In the genomic region with DNA sequence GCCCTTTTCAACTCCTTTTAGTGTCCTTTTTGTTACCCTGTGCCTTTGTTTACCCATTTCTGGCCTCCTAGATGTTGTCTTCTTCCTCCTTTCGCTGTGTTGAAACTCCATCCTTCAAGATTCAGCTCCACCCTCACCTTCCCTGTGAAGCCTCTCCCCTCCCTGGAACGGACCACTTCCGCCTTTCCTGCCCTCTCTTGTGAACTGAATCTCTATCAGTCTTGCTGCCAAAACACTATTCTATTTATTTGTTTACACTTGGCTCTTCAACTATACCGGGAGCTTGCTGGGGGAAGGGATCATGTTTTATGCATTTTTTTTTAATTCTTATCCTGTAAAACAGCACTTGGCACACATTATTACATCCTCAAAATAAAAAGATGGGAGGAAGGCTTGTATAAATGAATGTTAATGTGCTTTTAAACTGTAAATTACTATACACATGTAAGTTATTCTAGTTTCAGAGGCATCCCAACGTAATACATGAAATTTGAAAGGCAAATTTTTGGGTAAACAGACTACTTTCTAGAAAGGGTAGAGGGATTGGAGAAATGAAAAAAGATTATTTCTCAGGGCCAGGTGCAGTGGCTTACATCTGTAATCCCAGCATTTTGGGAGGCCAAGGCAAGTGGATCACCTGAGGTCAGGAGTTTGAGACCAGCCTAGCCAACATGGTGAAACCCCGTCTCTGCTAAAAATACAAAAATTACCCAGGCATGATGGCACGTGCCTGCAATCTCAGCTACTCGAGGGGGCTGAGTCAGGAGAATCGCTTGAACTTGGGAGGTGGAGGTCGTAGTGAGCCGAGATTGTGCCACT, we compare ENCODE assay signal across 12 cellular contexts.
DNase-seq lines count a peak whose midpoint lies in the region; ATAC-seq, FAIRE-seq and TF ChIP-seq lines count a peak whose summit lies in the region.
"Had no signal": no experiment of that assay in that cellular context is flagged by ENCODE, and none has a peak within 500 bp of the region (broad histone marks: within the 10 kb centered on the region; RNA-seq: fewer than 3 reads in every experiment).

No MANE protein-coding gene starts in this region.

- no peaks in the 10 kb centered on the region for H4K20me1 ChIP-seq in K562 (replicated peaks; ENCODE audit: control insufficient read depth, insufficient read depth, low read length)
- H4K20me1 ChIP-seq in HepG2 (ENCODE audit: insufficient read depth, low read length): no peaks in the 10 kb centered on the region

- H3K4me3 ChIP-seq in GM08714 (ENCODE audit: low read length) (peak overlapping the region; percentile 22; the same call in 1 of the 2 replicates), K562 (no peak overlapping the region), HepG2 (replicated peaks in 1 of 3; ENCODE audit: insufficient read depth in 1 of 3, low read depth in 2 of 3, low read length in 3 of 3) (no peak overlapping the region)

- H3K36me3 Mint-ChIP-seq in HFFc6 (ENCODE audit: low read depth): no peaks in the 10 kb centered on the region
- H3K36me3 Mint-ChIP-seq: activated naive CD8-positive, alpha-beta T cell treated with anti-CD3 and anti-CD28 coated beads for 36 hours had no signal

- no peak overlapping the region for H3K27ac Mint-ChIP-seq in HFFc6
- H3K27ac Mint-ChIP-seq: activated naive CD8-positive, alpha-beta T cell treated with anti-CD3 and anti-CD28 coated beads for 36 hours had no signal

- H3K4me3 Mint-ChIP-seq in HFFc6: no peak overlapping the region
- H3K4me3 Mint-ChIP-seq: activated naive CD8-positive, alpha-beta T cell treated with anti-CD3 and anti-CD28 coated beads for 36 hours had no signal

- H3K4me1 ChIP-seq in K562 (replicated peaks in 1 of 2; ENCODE audit: control insufficient read depth in 2 of 2, insufficient read depth in 2 of 2, low read length in 2 of 2) (no peaks in the 10 kb centered on the region), HepG2 (ENCODE audit: insufficient read depth, low read length) (no peaks in the 10 kb centered on the region)

- H3K9ac ChIP-seq in K562 (ENCODE audit: insufficient read depth in 1 of 2, low read depth in 2 of 2, low read length in 2 of 2) (no peak overlapping the region), HepG2 (ENCODE audit: insufficient read depth, low read depth, low read length) (no peak overlapping the region)

- ATAC-seq in GM21447 (IDR thresholded peaks at IDR 0.05; ENCODE audit: unreplicated experiment) (peak; percentile 43), HG03175 (IDR thresholded peaks at IDR 0.05; ENCODE audit: unreplicated experiment) (peak; percentile 16), K562 (no peak), HepG2 (no peak)

- H3K4me2 ChIP-seq in K562 (ENCODE audit: insufficient read depth, low read length) (no peak overlapping the region), HepG2 (ENCODE audit: low read depth, low read length) (no peak overlapping the region)

- peaks cover 3% of the 10 kb centered on the region for H3K9me1 ChIP-seq in K562 (ENCODE audit: control insufficient read depth, insufficient read depth, low read length)

- TF ChIP-seq RAD21 in K562 (CRISPR knock-in tag; conservative IDR thresholded peaks at IDR 0.05 in 1 of 2, IDR thresholded peaks at IDR 0.05 in 1 of 2) (no peak), HepG2 (CRISPR knock-in tag; IDR thresholded peaks at IDR 0.05) (no peak)

- H3K36me3 ChIP-seq in K562 (ENCODE audit: control insufficient read depth, insufficient read depth, low read length) (no peaks in the 10 kb centered on the region), HepG2 (replicated peaks in 1 of 2; ENCODE audit: control insufficient read depth in 1 of 2, insufficient read depth in 2 of 2, low read length in 2 of 2) (no peaks in the 10 kb centered on the region)
- H3K36me3 ChIP-seq: neutrophil had no signal

- H3K27me3 ChIP-seq in K562 (ENCODE audit: control insufficient read depth in 2 of 2, insufficient read depth in 2 of 2, low read length in 2 of 2): peaks cover 17 to 25% of the 10 kb centered on the region in 2 experiments; a peak in 4 of 5 replicates
- H3K27me3 ChIP-seq in HepG2 (ENCODE audit: control insufficient read depth in 1 of 2, insufficient read depth in 2 of 2, low read length in 2 of 2): no peaks in the 10 kb centered on the region
- H3K27me3 ChIP-seq: neutrophil had no signal

- FAIRE-seq in K562 (lab: Jason Lieb, UNC) (no peak), HepG2 (lab: Jason Lieb, UNC) (no peak)

- no peak for DNase-seq in K562 (ENCODE audit: extremely low read depth in 1 of 4, low spot score in 3 of 4)
- no peak for DNase-seq in HepG2 (ENCODE audit: low spot score)
- DNase-seq in DMS114 treated with DMSO at 0.1 percent for 48 hours (lab: John Stamatoyannopoulos, UW; ENCODE audit: unreplicated experiment): no peak
- DNase-seq in NCI-H1417 treated with DMSO at 0.1 percent for 48 hours (lab: John Stamatoyannopoulos, UW): no peak
- no peak for DNase-seq in HFFc6
- DNase-seq: activated CD4-positive, CD25-positive, alpha-beta regulatory T cell treated with anti-CD3 and anti-CD28 coated beads, Interleukin-2, amount 50 U/mL, for 72 hours; activated naive CD8-positive, alpha-beta T cell treated with anti-CD3 and anti-CD28 coated beads for 36 hours; NCI-H146 had no signal

- in situ Hi-C loops in K562 (cut with MboI): no loop called here
- in situ Hi-C loops in HepG2 (cut with HindIII; ENCODE audit: extremely low pct_ligation_motif_present, low pct_unique_long_range_greater_than_20kb): no loop called here

- H3K27ac ChIP-seq in K562 (ENCODE audit: extremely low read depth, low read depth, low read length) (no peak overlapping the region), HepG2 (ENCODE audit: extremely low read length, insufficient read depth, low read length) (no peak overlapping the region)
- H3K27ac ChIP-seq: neutrophil had no signal

- TF ChIP-seq EP300 in K562 (IDR thresholded peaks at IDR 0.05; ENCODE audit: low read length) (no peak), HepG2 (IDR thresholded peaks at IDR 0.05; ENCODE audit: low read depth in 2 of 2, low read length in 2 of 2) (no peak), HepG2 (CRISPR knock-in tag; IDR thresholded peaks at IDR 0.05; ENCODE audit: borderline replicate concordance) (no peak)

- peaks cover 8% of the 10 kb centered on the region; the same call in 1 of the 2 replicates for H3K4me1 Mint-ChIP-seq in HFFc6 (ENCODE audit: low read depth)
- H3K4me1 Mint-ChIP-seq: activated naive CD8-positive, alpha-beta T cell treated with anti-CD3 and anti-CD28 coated beads for 36 hours had no signal

- H3K27me3 Mint-ChIP-seq in HFFc6 (ENCODE audit: insufficient read depth): peaks cover 9% of the 10 kb centered on the region
- H3K27me3 Mint-ChIP-seq: activated naive CD8-positive, alpha-beta T cell treated with anti-CD3 and anti-CD28 coated beads for 36 hours had no signal

- TF ChIP-seq CTCF in K562 (IDR thresholded peaks at IDR 0.05 in 2 of 3, conservative IDR thresholded peaks at IDR 0.05 in 1 of 3; ENCODE audit: insufficient read depth in 2 of 3, low read depth in 1 of 3, low read length in 3 of 3) (no peak), HepG2 (CRISPR knock-in tag; IDR thresholded peaks at IDR 0.05) (no peak), HFFc6 (IDR thresholded peaks at IDR 0.05) (no peak)

- no TSS peak for BruUV-seq in K562 (replicated peaks; lab: Mats Ljungman, UMichigan)
- no TSS peak for BruUV-seq in HepG2 (replicated peaks; lab: Mats Ljungman, UMichigan)

- intact Hi-C loops in K562 (cut with micrococcal nuclease) (no loop called here), HepG2 (cut with micrococcal nuclease; ENCODE audit: unreplicated experiment) (no loop called here)

- H3K79me2 ChIP-seq in K562 (ENCODE audit: control insufficient read depth, insufficient read depth, low read length) (no peaks in the 10 kb centered on the region), HepG2 (ENCODE audit: insufficient read depth, low read length) (no peaks in the 10 kb centered on the region)

- CTCF ChIA-PET in K562 (lab: Yijun Ruan, JAX; ENCODE audit: low intra/inter-chr PET ratio) (no interaction called here), HepG2 (lab: Yijun Ruan, JAX; ENCODE audit: low intra/inter-chr PET ratio, low total read pairs) (no interaction called here)

- POLR2A ChIA-PET in K562 (lab: Yijun Ruan, JAX) (no interaction called here), HepG2 (lab: Yijun Ruan, JAX) (no interaction called here)

- H3K9me3 ChIP-seq in K562 (replicated peaks; ENCODE audit: control insufficient read depth, insufficient read depth, low read depth, low read length) (no peaks in the 10 kb centered on the region), HepG2 (ENCODE audit: low read length) (no peaks in the 10 kb centered on the region)
- H3K9me3 ChIP-seq: neutrophil had no signal

- H2AFZ ChIP-seq in K562 (ENCODE audit: low read depth, low read length) (no peak overlapping the region), HepG2 (ENCODE audit: low read length) (no peak overlapping the region)

- H3K9me3 Mint-ChIP-seq in HFFc6: no peaks in the 10 kb centered on the region
- H3K9me3 Mint-ChIP-seq: activated naive CD8-positive, alpha-beta T cell treated with anti-CD3 and anti-CD28 coated beads for 36 hours had no signal

- TF ChIP-seq POLR2A in K562 (conservative IDR thresholded peaks at IDR 0.05) (no peak), HepG2 (IDR thresholded peaks at IDR 0.05; ENCODE audit: insufficient read depth in 1 of 2, low read depth in 2 of 2, low read length in 2 of 2) (no peak)

- under 1% methylated on average over 10 of the region's 11 CpGs for WGBS in K562 (ENCODE audit: insufficient coverage, low coverage, missing lambda C conversion rate)
- 23% methylated on average over 11 of the region's 11 CpGs for WGBS in HepG2 (ENCODE audit: low lambda C conversion rate)

TF ChIP-seq in K562, 482 proteins besides CTCF, POLR2A, EP300 and RAD21:
- peak; percentile 31; the same call in 1 of the 2 replicates for TF ChIP-seq SPI1 (IDR thresholded peaks at IDR 0.05; ENCODE audit: borderline replicate concordance, low read depth, low read length)
- TF ChIP-seq ZKSCAN8 (CRISPR knock-in tag; IDR thresholded peaks at IDR 0.05): no peak

TF ChIP-seq in HepG2, 621 proteins besides CTCF, POLR2A, EP300 and RAD21 (continues in another document):
- TF ChIP-seq NR2F6 (IDR thresholded peaks at IDR 0.05): no peak
- no peak for TF ChIP-seq NR2F6 (CRISPR knock-in tag; IDR thresholded peaks at IDR 0.05)

Comparison
In these comparisons a context has a peak if more than half of its experiments do, and no peak if none do; other contexts are left out.
1. ATAC-seq: peak in GM21447 (single experiment) and HG03175 (single experiment); none in K562 (single experiment) and HepG2 (single experiment).